Comparison of ENCODE assay signal across 1 cellular context in genomic region chr11:2460540-2461252, GRCh38.
A peak's percentile ranks its signal among the peaks of the same experiment; 100 is the strongest.
TF ChIP-seq lines count a peak whose summit lies in the region.

No MANE protein-coding gene starts in this region.

TF ChIP-seq in K562, 482 proteins besides CTCF, POLR2A, EP300 and RAD21:
- TF ChIP-seq MCM7 (IDR thresholded peaks at IDR 0.05) (no peak), ZNF134 (CRISPR knock-in tag; conservative IDR thresholded peaks at IDR 0.05) (0 out of 2 replicates have a peak, but pooled peaks have one; percentile 42)
